ENCODE assay signal across 2 cellular contexts in genomic region chr1:41666991-41667631, GRCh38.
A peak's percentile ranks its signal among the peaks of the same experiment; 100 is the strongest.
TF ChIP-seq lines count a peak whose summit lies in the region.

No MANE protein-coding gene starts in this region.

TF ChIP-seq in HEK293, 187 proteins besides CTCF, POLR2A, EP300 and RAD21 (continued from another document):
- TF ChIP-seq, protein P1, sequence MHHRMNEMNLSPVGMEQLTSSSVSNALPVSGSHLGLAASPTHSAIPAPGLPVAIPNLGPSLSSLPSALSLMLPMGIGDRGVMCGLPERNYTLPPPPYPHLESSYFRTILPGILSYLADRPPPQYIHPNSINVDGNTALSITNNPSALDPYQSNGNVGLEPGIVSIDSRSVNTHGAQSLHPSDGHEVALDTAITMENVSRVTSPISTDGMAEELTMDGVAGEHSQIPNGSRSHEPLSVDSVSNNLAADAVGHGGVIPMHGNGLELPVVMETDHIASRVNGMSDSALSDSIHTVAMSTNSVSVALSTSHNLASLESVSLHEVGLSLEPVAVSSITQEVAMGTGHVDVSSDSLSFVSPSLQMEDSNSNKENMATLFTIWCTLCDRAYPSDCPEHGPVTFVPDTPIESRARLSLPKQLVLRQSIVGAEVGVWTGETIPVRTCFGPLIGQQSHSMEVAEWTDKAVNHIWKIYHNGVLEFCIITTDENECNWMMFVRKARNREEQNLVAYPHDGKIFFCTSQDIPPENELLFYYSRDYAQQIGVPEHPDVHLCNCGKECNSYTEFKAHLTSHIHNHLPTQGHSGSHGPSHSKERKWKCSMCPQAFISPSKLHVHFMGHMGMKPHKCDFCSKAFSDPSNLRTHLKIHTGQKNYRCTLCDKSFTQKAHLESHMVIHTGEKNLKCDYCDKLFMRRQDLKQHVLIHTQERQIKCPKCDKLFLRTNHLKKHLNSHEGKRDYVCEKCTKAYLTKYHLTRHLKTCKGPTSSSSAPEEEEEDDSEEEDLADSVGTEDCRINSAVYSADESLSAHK (tag by site-specific recombination; IDR thresholded peaks at IDR 0.05) = no peak

TF ChIP-seq in GM12878, 131 proteins besides CTCF, POLR2A, EP300 and RAD21 (continued from another document and continues in another):
- TF ChIP-seq ZNF592 (IDR thresholded peaks at IDR 0.05) (no peak), POU2F2 (IDR thresholded peaks at IDR 0.05; ENCODE audit: borderline replicate concordance, low read depth, low read length) (peak; percentile 37; the same call in 1 of the 3 replicates), REST (IDR thresholded peaks at IDR 0.05; ENCODE audit: low read depth, low read length) (no peak), EED (IDR thresholded peaks at IDR 0.05; ENCODE audit: low read depth) (peak; percentile 65), GATAD2B (conservative IDR thresholded peaks at IDR 0.05; ENCODE audit: low read depth) (no peak), TCF12 (IDR thresholded peaks at IDR 0.05; ENCODE audit: low read depth, low read length) (peak; percentile 77), PKNOX1 (IDR thresholded peaks at IDR 0.05) (no peak), BMI1 (IDR thresholded peaks at IDR 0.05; ENCODE audit: borderline replicate concordance) (no peak), SKIL (IDR thresholded peaks at IDR 0.05; ENCODE audit: low read depth, poor library complexity, severe bottlenecking) (peak; percentile 49), KLF5 (IDR thresholded peaks at IDR 0.05; ENCODE audit: partially characterized antibody) (no peak), NRF1 (conservative IDR thresholded peaks at IDR 0.05; ENCODE audit: low read depth, low read length) (no peak), ETV6 (conservative IDR thresholded peaks at IDR 0.05 in 1 of 2, IDR thresholded peaks at IDR 0.05 in 1 of 2; ENCODE audit: borderline replicate concordance in 1 of 2, low read depth in 1 of 2) (no peak; a peak in 1 of 4 replicates), CEBPB (IDR thresholded peaks at IDR 0.05; ENCODE audit: borderline replicate concordance in 1 of 2, low read depth in 2 of 2, low read length in 2 of 2) (no peak), TAF1 (IDR thresholded peaks at IDR 0.05; ENCODE audit: borderline replicate concordance, low read depth, low read length) (no peak), IKZF1 (conservative IDR thresholded peaks at IDR 0.05) (peak; percentile 39; the same call in 1 of the 2 replicates), SPI1 (IDR thresholded peaks at IDR 0.05; ENCODE audit: borderline replicate concordance, insufficient read depth, low read depth, low read length) (no peak), SREBF2 (IDR thresholded peaks at IDR 0.05; ENCODE audit: low read length) (no peak), BHLHE40 (IDR thresholded peaks at IDR 0.05; ENCODE audit: borderline replicate concordance in 1 of 2, low read depth in 2 of 2, low read length in 1 of 2) (no peak), YBX1 (IDR thresholded peaks at IDR 0.05) (no peak), ZNF24 (IDR thresholded peaks at IDR 0.05) (no peak), MYB (IDR thresholded peaks at IDR 0.05; ENCODE audit: borderline replicate concordance, low read depth, low read length) (no peak), TCF7 (IDR thresholded peaks at IDR 0.05; ENCODE audit: borderline replicate concordance) (no peak), SMC3 (IDR thresholded peaks at IDR 0.05; ENCODE audit: borderline replicate concordance, low read length) (no peak), ZNF217 (IDR thresholded peaks at IDR 0.05) (no peak), FOXK2 (IDR thresholded peaks at IDR 0.05) (no peak), IRF4 (IDR thresholded peaks at IDR 0.05; ENCODE audit: low read depth, low read length) (no peak), RELA (IDR thresholded peaks at IDR 0.05; ENCODE audit: borderline replicate concordance, partially characterized antibody) (no peak), TBL1XR1 (IDR thresholded peaks at IDR 0.05; ENCODE audit: low read depth, low read length) (peak; percentile 43; the same call in 1 of the 2 replicates), MTA3 (IDR thresholded peaks at IDR 0.05; ENCODE audit: borderline replicate concordance, low read length) (no peak), E2F4 (IDR thresholded peaks at IDR 0.05; ENCODE audit: low read depth, low read length) (no peak), ASH2L (IDR thresholded peaks at IDR 0.05; ENCODE audit: borderline replicate concordance, low read depth) (no peak), TARDBP (IDR thresholded peaks at IDR 0.05; ENCODE audit: borderline replicate concordance) (no peak), RCOR1 (conservative IDR thresholded peaks at IDR 0.05; ENCODE audit: low read depth, low read length) (0 out of 2 replicates have a peak, but pooled peaks have one; percentile 43)
- TF ChIP-seq, protein P2, sequence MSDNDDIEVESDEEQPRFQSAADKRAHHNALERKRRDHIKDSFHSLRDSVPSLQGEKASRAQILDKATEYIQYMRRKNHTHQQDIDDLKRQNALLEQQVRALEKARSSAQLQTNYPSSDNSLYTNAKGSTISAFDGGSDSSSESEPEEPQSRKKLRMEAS (IDR thresholded peaks at IDR 0.05; ENCODE audit: low read depth, low read length) = peak; percentile 5; the same call in 1 of the 2 replicates
- TF ChIP-seq, protein P3, sequence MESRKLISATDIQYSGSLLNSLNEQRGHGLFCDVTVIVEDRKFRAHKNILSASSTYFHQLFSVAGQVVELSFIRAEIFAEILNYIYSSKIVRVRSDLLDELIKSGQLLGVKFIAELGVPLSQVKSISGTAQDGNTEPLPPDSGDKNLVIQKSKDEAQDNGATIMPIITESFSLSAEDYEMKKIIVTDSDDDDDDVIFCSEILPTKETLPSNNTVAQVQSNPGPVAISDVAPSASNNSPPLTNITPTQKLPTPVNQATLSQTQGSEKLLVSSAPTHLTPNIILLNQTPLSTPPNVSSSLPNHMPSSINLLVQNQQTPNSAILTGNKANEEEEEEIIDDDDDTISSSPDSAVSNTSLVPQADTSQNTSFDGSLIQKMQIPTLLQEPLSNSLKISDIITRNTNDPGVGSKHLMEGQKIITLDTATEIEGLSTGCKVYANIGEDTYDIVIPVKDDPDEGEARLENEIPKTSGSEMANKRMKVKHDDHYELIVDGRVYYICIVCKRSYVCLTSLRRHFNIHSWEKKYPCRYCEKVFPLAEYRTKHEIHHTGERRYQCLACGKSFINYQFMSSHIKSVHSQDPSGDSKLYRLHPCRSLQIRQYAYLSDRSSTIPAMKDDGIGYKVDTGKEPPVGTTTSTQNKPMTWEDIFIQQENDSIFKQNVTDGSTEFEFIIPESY (IDR thresholded peaks at IDR 0.05) = no peak
- TF ChIP-seq, protein P4, sequence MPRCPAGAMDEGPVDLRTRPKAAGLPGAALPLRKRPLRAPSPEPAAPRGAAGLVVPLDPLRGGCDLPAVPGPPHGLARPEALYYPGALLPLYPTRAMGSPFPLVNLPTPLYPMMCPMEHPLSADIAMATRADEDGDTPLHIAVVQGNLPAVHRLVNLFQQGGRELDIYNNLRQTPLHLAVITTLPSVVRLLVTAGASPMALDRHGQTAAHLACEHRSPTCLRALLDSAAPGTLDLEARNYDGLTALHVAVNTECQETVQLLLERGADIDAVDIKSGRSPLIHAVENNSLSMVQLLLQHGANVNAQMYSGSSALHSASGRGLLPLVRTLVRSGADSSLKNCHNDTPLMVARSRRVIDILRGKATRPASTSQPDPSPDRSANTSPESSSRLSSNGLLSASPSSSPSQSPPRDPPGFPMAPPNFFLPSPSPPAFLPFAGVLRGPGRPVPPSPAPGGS (IDR thresholded peaks at IDR 0.05; ENCODE audit: borderline replicate concordance, insufficient read depth, low read depth, low read length, poor library complexity, severe bottlenecking) = no peak
- TF ChIP-seq, protein P5, sequence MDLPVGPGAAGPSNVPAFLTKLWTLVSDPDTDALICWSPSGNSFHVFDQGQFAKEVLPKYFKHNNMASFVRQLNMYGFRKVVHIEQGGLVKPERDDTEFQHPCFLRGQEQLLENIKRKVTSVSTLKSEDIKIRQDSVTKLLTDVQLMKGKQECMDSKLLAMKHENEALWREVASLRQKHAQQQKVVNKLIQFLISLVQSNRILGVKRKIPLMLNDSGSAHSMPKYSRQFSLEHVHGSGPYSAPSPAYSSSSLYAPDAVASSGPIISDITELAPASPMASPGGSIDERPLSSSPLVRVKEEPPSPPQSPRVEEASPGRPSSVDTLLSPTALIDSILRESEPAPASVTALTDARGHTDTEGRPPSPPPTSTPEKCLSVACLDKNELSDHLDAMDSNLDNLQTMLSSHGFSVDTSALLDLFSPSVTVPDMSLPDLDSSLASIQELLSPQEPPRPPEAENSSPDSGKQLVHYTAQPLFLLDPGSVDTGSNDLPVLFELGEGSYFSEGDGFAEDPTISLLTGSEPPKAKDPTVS (IDR thresholded peaks at IDR 0.05; ENCODE audit: low read depth, low read length) = no peak
